Comparison of ENCODE assay signal across 18 cellular contexts in the genomic region with DNA sequence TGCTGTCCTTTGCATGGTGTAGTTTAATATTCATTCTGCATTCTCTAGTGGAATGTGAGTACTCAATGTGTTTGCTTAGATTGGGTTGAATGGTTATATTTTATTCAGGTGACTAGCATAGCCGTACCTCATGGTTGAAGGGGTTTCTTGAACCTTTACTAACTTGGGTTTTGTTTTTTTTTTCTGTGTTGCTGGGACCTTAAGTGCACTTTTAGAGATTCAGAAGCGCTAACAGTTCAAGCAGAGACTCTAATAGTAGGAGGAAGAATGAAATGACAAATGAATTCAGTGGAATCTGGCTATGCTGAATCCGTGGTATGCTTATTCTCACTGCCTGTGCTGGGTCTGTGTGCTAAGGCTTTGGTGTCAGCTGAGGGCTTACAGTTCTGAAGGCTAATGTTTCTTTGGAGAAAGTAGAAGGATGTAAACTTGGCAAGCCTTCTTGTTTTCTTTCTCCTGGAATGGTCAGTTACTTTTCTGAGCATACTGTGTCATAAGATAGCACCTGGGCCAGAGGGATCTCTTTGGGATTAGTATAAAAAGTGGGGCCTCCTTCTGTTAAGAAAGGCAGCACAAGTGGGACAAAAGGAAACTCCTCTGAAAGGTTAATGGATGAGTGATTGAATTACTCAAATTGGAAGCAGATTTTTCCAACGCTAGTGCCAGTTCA. TPM values are rescaled to one million over a fixed set of nuclear protein-coding genes. Genes with fewer than 3 reads are reported as not detected.
DNase-seq lines count a peak whose midpoint lies in the region; ATAC-seq and TF ChIP-seq lines count a peak whose summit lies in the region.
"Had no signal": no experiment of that assay in that cellular context is flagged by ENCODE, and none has a peak within 500 bp of the region (broad histone marks: within the 10 kb centered on the region; RNA-seq: fewer than 3 reads in every experiment).

No MANE protein-coding gene starts in this region.

- no peaks in the 10 kb centered on the region for H3K27me3 Mint-ChIP-seq in CD4-positive, alpha-beta memory T cell

- H3K36me3 ChIP-seq in left lung (peaks cover 0 to 8% of the 10 kb centered on the region in 2 donors), skeletal muscle tissue (ENCODE audit: control insufficient read depth in 3 of 3, insufficient read depth in 3 of 3, low read length in 3 of 3) (no peaks in the 10 kb centered on the region), Peyer's patch (no peaks in the 10 kb centered on the region)
- no peaks in the 10 kb centered on the region for H3K36me3 ChIP-seq in CD4-positive, alpha-beta memory T cell (ENCODE audit: insufficient read depth, low read length)
- H3K36me3 ChIP-seq: BLaER1, cardiac muscle cell had no signal

- TF ChIP-seq CTCF in left lung (IDR thresholded peaks at IDR 0.05) (no peak), Peyer's patch (IDR thresholded peaks at IDR 0.05) (no peak)

- peak overlapping the region in 1 of 2 donors; percentile 42 for H3K27ac ChIP-seq in left lung
- peak overlapping the region; percentile 79 for H3K27ac ChIP-seq in skeletal muscle tissue (ENCODE audit: low read depth, low read length)
- H3K27ac ChIP-seq in CD4-positive, alpha-beta memory T cell (ENCODE audit: low read depth, low read length): no peak overlapping the region
- peak overlapping the region in 1 of 4 donors; percentile 17 for H3K27ac ChIP-seq in Peyer's patch
- H3K27ac ChIP-seq: BLaER1, cardiac muscle cell had no signal

- peak; percentile 30 for DNase-seq in GM03348 (ENCODE audit: low spot score)
- DNase-seq in dedifferentiated amniotic fluid mesenchymal stem cell (ENCODE audit: extremely low spot score): peak; percentile 31
- no peak for DNase-seq in left lung
- no peak for DNase-seq in CD4-positive, alpha-beta memory T cell
- DNase-seq in SKM-1 treated with dmso at 0.1 percent for 144 hours (lab: John Stamatoyannopoulos, UW; ENCODE audit: unreplicated experiment): no peak
- DNase-seq in Peyer's patch: no peak
- DNase-seq: H7; hippocampal formation; left ventricle myocardium superior; natural killer cell; NCI-H2171; NCI-H82; stimulated activated CD4-positive, alpha-beta T cell treated with anti-CD3 and anti-CD28 coated beads, Interleukin-4, amount 100 ng/mL, for 4 hours; upper lobe of left lung had no signal

- H3K4me1 ChIP-seq in left lung (peaks cover 0 to 59% of the 10 kb centered on the region in 2 donors), skeletal muscle tissue (ENCODE audit: control insufficient read depth in 3 of 3, insufficient read depth in 3 of 3, low read length in 3 of 3) (peaks cover 12 to 29% (median 27%) of the 10 kb centered on the region in 3 donors), Peyer's patch (no peaks in the 10 kb centered on the region)
- H3K4me1 ChIP-seq in CD4-positive, alpha-beta memory T cell (ENCODE audit: insufficient read depth, low read length): no peaks in the 10 kb centered on the region
- H3K4me1 ChIP-seq: BLaER1 had no signal

- H3K9me3 Mint-ChIP-seq in CD4-positive, alpha-beta memory T cell: no peaks in the 10 kb centered on the region

- ATAC-seq in left lung (peak; percentile 29), HG03139 (IDR thresholded peaks at IDR 0.05; ENCODE audit: unreplicated experiment) (no peak)
- ATAC-seq: left ventricle myocardium superior, natural killer cell had no signal

- H3K4me1 Mint-ChIP-seq in CD4-positive, alpha-beta memory T cell: no peaks in the 10 kb centered on the region
- H3K4me1 Mint-ChIP-seq: natural killer cell had no signal

- intact Hi-C loops in left lung (cut with DNase I): no loop called here
- intact Hi-C loops in CD4-positive, alpha-beta memory T cell (cut with micrococcal nuclease): no loop called here

- POLR2A ChIA-PET in CD4-positive, alpha-beta memory T cell (lab: Charles Lee; ENCODE audit: partially characterized antibody): no interaction called here

- H3K4me3 ChIP-seq in left lung (no peak overlapping the region), skeletal muscle tissue (ENCODE audit: low read length in 3 of 3) (peak overlapping the region in 1 of 3 donors; percentile 11), Peyer's patch (no peak overlapping the region)
- H3K4me3 ChIP-seq in CD4-positive, alpha-beta memory T cell (ENCODE audit: low read length in 2 of 2): no peak overlapping the region
- H3K4me3 ChIP-seq: BLaER1, cardiac muscle cell, upper lobe of left lung had no signal

- H3K36me3 Mint-ChIP-seq in CD4-positive, alpha-beta memory T cell: peaks cover 3 to 23% of the 10 kb centered on the region in 2 donors

- peak overlapping the region; percentile 35 to 47 (median 45) for H3K9ac ChIP-seq in skeletal muscle tissue (ENCODE audit: low read depth in 1 of 3, low read length in 3 of 3)
- H3K9ac ChIP-seq: BLaER1 had no signal

- H3K4me3 Mint-ChIP-seq in CD4-positive, alpha-beta memory T cell: no peak overlapping the region
- H3K4me3 Mint-ChIP-seq: natural killer cell had no signal

- H3K27me3 ChIP-seq in left lung: no peaks in the 10 kb centered on the region
- H3K27me3 ChIP-seq in skeletal muscle tissue (ENCODE audit: control insufficient read depth in 3 of 3, insufficient read depth in 3 of 3, low read length in 3 of 3): no peaks in the 10 kb centered on the region
- no peaks in the 10 kb centered on the region for H3K27me3 ChIP-seq in CD4-positive, alpha-beta memory T cell (ENCODE audit: insufficient read depth, low read length)
- no peaks in the 10 kb centered on the region for H3K27me3 ChIP-seq in Peyer's patch
- H3K27me3 ChIP-seq: BLaER1, cardiac muscle cell, upper lobe of left lung had no signal

- no peak for TF ChIP-seq POLR2A in Peyer's patch (IDR thresholded peaks at IDR 0.05)

- H3K9me3 ChIP-seq in left lung (no peaks in the 10 kb centered on the region), skeletal muscle tissue (ENCODE audit: control insufficient read depth in 3 of 3, low read length in 3 of 3) (no peaks in the 10 kb centered on the region), Peyer's patch (no peaks in the 10 kb centered on the region)
- H3K9me3 ChIP-seq in CD4-positive, alpha-beta memory T cell (ENCODE audit: control insufficient read depth in 1 of 2, low read length in 2 of 2): no peaks in the 10 kb centered on the region
- H3K9me3 ChIP-seq: BLaER1, upper lobe of left lung had no signal

- no peak overlapping the region for H3K27ac Mint-ChIP-seq in CD4-positive, alpha-beta memory T cell
- H3K27ac Mint-ChIP-seq: natural killer cell had no signal

- CTCF ChIA-PET in CD4-positive, alpha-beta memory T cell (lab: Charles Lee; ENCODE audit: partially characterized antibody): no interaction called here

RNA-seq across cellular contexts. Expression of a gene that starts 28.7 kb away (rescaled TPM):
- total RNA-seq in left lung: 10 to 100 TPM; 60.4 to 74.8 TPM
- total RNA-seq in skeletal muscle tissue: 15.1 TPM
- total RNA-seq in CD4-positive, alpha-beta memory T cell: 1 to 10 TPM; 3.2 to 5.8 TPM
- 1 to 10 TPM in 1 of 2 donors, under 1 TPM in 1; 0.93 to 3.1 TPM for polyA plus RNA-seq in CD4-positive, alpha-beta memory T cell
- total RNA-seq in Peyer's patch: 10 to 100 TPM in 1 of 4 donors, 1 to 10 TPM in 3; 1.4 to 14.9 (median 2.4) TPM

Comparison
In these comparisons a context has a peak if more than half of its experiments do, and no peak if none do; other contexts are left out.
1. DNase-seq: peak in GM03348 (single experiment) and dedifferentiated amniotic fluid mesenchymal stem cell (single experiment); none in left lung (0 of 2), CD4-positive, alpha-beta memory T cell (0 of 5), SKM-1 treated with dmso at 0.1 percent for 144 hours (single experiment) and Peyer's patch (0 of 3).